11 cellular contexts compared by ENCODE assay signal in the genomic region with DNA sequence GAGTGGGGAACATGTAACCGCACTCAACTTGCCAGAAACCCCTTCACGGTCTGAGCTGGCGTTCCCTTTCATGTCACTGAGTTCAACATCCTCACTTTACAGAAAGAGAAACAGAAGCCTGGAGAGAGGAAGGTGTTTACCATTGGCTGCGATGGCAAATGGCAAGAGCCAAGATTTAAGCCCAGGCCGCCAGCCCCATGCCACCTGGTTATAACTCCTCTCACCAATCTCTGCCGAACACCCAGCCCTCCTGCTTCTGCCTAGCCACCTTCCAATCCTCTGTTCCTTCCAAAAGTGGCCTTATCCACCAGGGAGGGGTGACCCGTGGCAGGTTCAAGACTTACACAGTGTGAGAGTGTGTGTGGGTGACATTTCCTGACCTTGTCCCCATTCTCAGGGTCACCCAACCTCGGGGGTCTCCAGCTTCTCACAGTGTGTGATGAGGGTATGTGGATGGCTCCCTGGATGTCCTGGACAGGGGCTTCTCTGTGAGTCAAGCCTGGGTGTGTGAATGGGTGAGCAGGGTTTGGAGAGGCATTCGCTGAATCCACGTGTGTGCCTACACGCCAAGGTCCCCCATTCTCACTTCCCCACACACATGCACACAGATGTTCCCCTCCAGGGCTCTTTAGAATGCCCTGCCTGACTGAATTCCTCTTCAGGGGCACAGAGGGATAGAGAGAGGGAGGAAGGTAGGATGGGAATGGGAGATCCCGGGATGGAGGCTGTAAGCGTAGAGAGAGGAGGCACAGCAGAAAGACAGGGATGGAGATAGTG. TPM values are rescaled to one million over a fixed set of nuclear protein-coding genes. Genes with fewer than 3 reads are reported as not detected.
DNase-seq lines count a peak whose midpoint lies in the region; ATAC-seq and TF ChIP-seq lines count a peak whose summit lies in the region.
"Had no signal": no experiment of that assay in that cellular context is flagged by ENCODE, and none has a peak within 500 bp of the region (broad histone marks: within the 10 kb centered on the region; RNA-seq: fewer than 3 reads in every experiment).

No MANE protein-coding gene starts in this region.

- no peak overlapping the region for H3K27ac ChIP-seq in coronary artery
- H3K27ac ChIP-seq: HL-60 had no signal

- H3K4me3 ChIP-seq in Caco-2 (ENCODE audit: low read depth, low read length), result no peak overlapping the region
- peak overlapping the region; percentile 14 for H3K4me3 ChIP-seq in coronary artery

- H3K4me1 ChIP-seq in Caco-2, result peaks cover 19% of the 10 kb centered on the region; the same call in 1 of the 2 replicates

- no peaks in the 10 kb centered on the region for H3K36me3 ChIP-seq in Caco-2 (ENCODE audit: control insufficient read depth, insufficient read depth, low read length)

- no peaks in the 10 kb centered on the region; the same call in 1 of the 2 replicates for H3K27me3 ChIP-seq in Caco-2 (replicated peaks; ENCODE audit: control insufficient read depth, insufficient read depth, low read length)

- peak overlapping the region; percentile 94 for H3K4me3 Mint-ChIP-seq in Caco-2 (ENCODE audit: unreplicated experiment)
- peak overlapping the region; percentile 62 to 83 (median 71) for H3K4me3 Mint-ChIP-seq in IgD-negative memory B cell
- peak overlapping the region; percentile 95 for H3K4me3 Mint-ChIP-seq in nephron progenitor cell

- TSS peak; percentile 68 for BruUV-seq in Caco-2 (replicated peaks; lab: Mats Ljungman, UMichigan)

- H3K9me3 ChIP-seq in Caco-2, result no peaks in the 10 kb centered on the region

- DNase-seq in Caco-2 (no peak), coronary artery (ENCODE audit: low spot score) (no peak), nephron progenitor cell (no peak), H4 (ENCODE audit: low spot score) (no peak), NCI-H524 (lab: John Stamatoyannopoulos, UW) (no peak), ureter (ENCODE audit: low spot score) (no peak)
- DNase-seq: NCI-H510A treated with DMSO at 0.1 percent for 48 hours; stimulated activated CD4-positive, alpha-beta T cell treated with anti-CD3 and anti-CD28 coated beads, Interleukin-4, amount 100 ng/mL, for 1 hour had no signal

- H3K27ac Mint-ChIP-seq in Caco-2 (ENCODE audit: unreplicated experiment), result peak overlapping the region; percentile 49
- H3K27ac Mint-ChIP-seq in IgD-negative memory B cell, result no peak overlapping the region
- no peak overlapping the region for H3K27ac Mint-ChIP-seq in nephron progenitor cell

- no peak for ATAC-seq in HG03135 (IDR thresholded peaks at IDR 0.05; ENCODE audit: unreplicated experiment)

- H3K4me1 Mint-ChIP-seq in Caco-2 (ENCODE audit: low read depth, unreplicated experiment), result peaks cover 19% of the 10 kb centered on the region
- peaks cover 5 to 9% (median 5%) of the 10 kb centered on the region in 3 donors for H3K4me1 Mint-ChIP-seq in IgD-negative memory B cell
- peaks cover 44% of the 10 kb centered on the region for H3K4me1 Mint-ChIP-seq in nephron progenitor cell

- H3K36me3 Mint-ChIP-seq in Caco-2 (ENCODE audit: insufficient read depth, unreplicated experiment) (peaks cover 6% of the 10 kb centered on the region), IgD-negative memory B cell (no peaks in the 10 kb centered on the region), nephron progenitor cell (ENCODE audit: low read depth) (peaks cover 4% of the 10 kb centered on the region)

- peaks cover 14% of the 10 kb centered on the region for H3K27me3 Mint-ChIP-seq in Caco-2 (ENCODE audit: insufficient read depth, unreplicated experiment)
- H3K27me3 Mint-ChIP-seq in IgD-negative memory B cell, result peaks cover 30% of the 10 kb centered on the region
- H3K27me3 Mint-ChIP-seq in nephron progenitor cell (ENCODE audit: low read depth, poor library complexity), result peaks cover 59% of the 10 kb centered on the region

- POLR2A ChIA-PET in Caco-2 (lab: Charles Lee), result no interaction called here

- intact Hi-C loops in Caco-2 (cut with micrococcal nuclease; ENCODE audit: unreplicated experiment), result no loop called here

- no peak for TF ChIP-seq CTCF in Caco-2 (IDR thresholded peaks at IDR 0.05; ENCODE audit: insufficient read depth in 1 of 2, low read depth in 1 of 2, low read length in 1 of 2, severe bottlenecking in 1 of 2, unreplicated experiment in 1 of 2)
- no peak for TF ChIP-seq CTCF in coronary artery (IDR thresholded peaks at IDR 0.05)
- no peak for TF ChIP-seq CTCF in nephron progenitor cell (IDR thresholded peaks at IDR 0.05)

- H3K9me3 Mint-ChIP-seq in Caco-2 (ENCODE audit: unreplicated experiment) (no peaks in the 10 kb centered on the region), IgD-negative memory B cell (peaks cover 0 to 2% (median 0%) of the 10 kb centered on the region in 3 donors), nephron progenitor cell (peaks cover 5% of the 10 kb centered on the region)

- CTCF ChIA-PET in Caco-2 (lab: Charles Lee), result no interaction called here

RNA-seq across cellular contexts. Expression of gene CADM4, which starts 1.2 kb away (rescaled TPM):
- total RNA-seq in Caco-2 (2022), result 10.4 and 13.2 TPM in 2 replicates
- not detected for polyA plus RNA-seq in IgD-negative memory B cell
- 2.2 and 5.4 TPM in 2 replicates for total RNA-seq in H4 (2014; rRNA removed; shearing (Covaris generic))
- total RNA-seq in ureter, result 6.6 TPM

RNA-seq across cellular contexts. Expression of gene ZNF428, which starts 19.0 kb away (rescaled TPM):
- total RNA-seq in Caco-2 (2022) (38.9 and 39.5 TPM in 2 replicates), ureter (30.2 TPM)
- polyA plus RNA-seq in IgD-negative memory B cell, result 15.4 TPM
- total RNA-seq in H4 (2014; rRNA removed; shearing (Covaris generic)), result 20.4 and 34.2 TPM in 2 replicates

RNA-seq across cellular contexts. Expression of gene SRRM5, which starts 26.5 kb away (rescaled TPM):
- total RNA-seq in Caco-2 (2022) (0.81 and 1.0 TPM in 2 replicates), ureter (1.0 TPM)
- not detected for polyA plus RNA-seq in IgD-negative memory B cell
- total RNA-seq in H4 (2014; rRNA removed; shearing (Covaris generic)), result not detected in 2 replicates

RNA-seq across cellular contexts. Expression of gene PLAUR, which starts 31.6 kb away (rescaled TPM):
- total RNA-seq in Caco-2 (2022) (2.2 and 3.1 TPM in 2 replicates), ureter (9.6 TPM)
- polyA plus RNA-seq in IgD-negative memory B cell, result 1.3 TPM
- 41.3 and 53.7 TPM in 2 replicates for total RNA-seq in H4 (2014; rRNA removed; shearing (Covaris generic))

RNA-seq across cellular contexts. Expression of gene ZNF576, which starts 42.0 kb away (rescaled TPM):
- total RNA-seq in Caco-2 (2022), result 13.2 and 16.9 TPM in 2 replicates
- 9.9 TPM for polyA plus RNA-seq in IgD-negative memory B cell
- 12.5 and 17.7 TPM in 2 replicates for total RNA-seq in H4 (2014; rRNA removed; shearing (Covaris generic))
- total RNA-seq in ureter, result 20.4 TPM
